In genomic region chr6:119349041-119349340, GRCh38 we compare ENCODE assay signal across 9 cellular contexts. TPM values are rescaled to one million over a fixed set of nuclear protein-coding genes. Genes with fewer than 3 reads are reported as not detected.
DNase-seq lines count a peak whose midpoint lies in the region; ATAC-seq, FAIRE-seq and TF ChIP-seq lines count a peak whose summit lies in the region.
"Had no signal": no experiment of that assay in that cellular context is flagged by ENCODE, and none has a peak within 500 bp of the region (broad histone marks: within the 10 kb centered on the region; RNA-seq: fewer than 3 reads in every experiment).

No MANE protein-coding gene starts in this region.

- peak overlapping the region; percentile 70 for H3K4me3 Mint-ChIP-seq in activated CD4-positive, alpha-beta T cell treated with anti-CD3 and anti-CD28 coated beads, Interleukin-2, amount 10 ng/mL, durations not matched to agents 7 days and 5 days

- H3K36me3 ChIP-seq in thymus (ENCODE audit: control insufficient read depth, insufficient read depth), result no peaks in the 10 kb centered on the region

- FAIRE-seq in D721Med (lab: Jason Lieb, UNC), result no peak

- H3K4me3 ChIP-seq in astrocyte of the spinal cord (ENCODE audit: low read depth, low read length), result peak overlapping the region; percentile 92
- peak overlapping the region; percentile 89 for H3K4me3 ChIP-seq in thymus (ENCODE audit: low read length)

- H3K9me3 Mint-ChIP-seq in activated CD4-positive, alpha-beta T cell treated with anti-CD3 and anti-CD28 coated beads, Interleukin-2, amount 10 ng/mL, durations not matched to agents 7 days and 5 days, result no peaks in the 10 kb centered on the region

- CTCF ChIA-PET in activated CD4-positive, alpha-beta T cell treated with anti-CD3 and anti-CD28 coated beads, Interleukin-2, amount 10 ng/mL, durations not matched to agents 7 days and 5 days (lab: Charles Lee), result interaction anchor here (2.8 kb wide), 1 partner anchor 15 kb away, joined by 12 read pairs; no protein-coding TSS in a partner anchor

- under 1% methylated on average over 34 of the region's 34 CpGs for WGBS in thymus

- H3K27ac Mint-ChIP-seq in activated CD4-positive, alpha-beta T cell treated with anti-CD3 and anti-CD28 coated beads, Interleukin-2, amount 10 ng/mL, durations not matched to agents 7 days and 5 days, result peak overlapping the region; percentile 89

- no peak for DNase-seq in activated CD4-positive, alpha-beta T cell treated with anti-CD3 and anti-CD28 coated beads, Interleukin-2, amount 10 ng/mL, durations not matched to agents 7 days and 5 days
- DNase-seq in activated CD4-positive, alpha-beta T cell treated with anti-CD3 and anti-CD28 coated beads, Interleukin-2, amount 50 U/mL, for 1 hour, result no peak
- DNase-seq in astrocyte of the spinal cord (ENCODE audit: low read depth, low spot score) (no peak), left kidney (ENCODE audit: low read depth, low spot score) (peak; percentile 79), NCI-H774 (lab: John Stamatoyannopoulos, UW) (no peak), D721Med (ENCODE audit: insufficient read length, low spot score) (no peak)

- no peaks in the 10 kb centered on the region for H3K27me3 Mint-ChIP-seq in activated CD4-positive, alpha-beta T cell treated with anti-CD3 and anti-CD28 coated beads, Interleukin-2, amount 10 ng/mL, durations not matched to agents 7 days and 5 days

- peak; percentile 2 for ATAC-seq in HG03175 (IDR thresholded peaks at IDR 0.05; ENCODE audit: unreplicated experiment)

- TF ChIP-seq CTCF in astrocyte of the spinal cord (IDR thresholded peaks at IDR 0.05; ENCODE audit: low read depth, low read length) (no peak), D721Med (IDR thresholded peaks at IDR 0.05; ENCODE audit: insufficient read depth, missing control alignments) (no peak)

- POLR2A ChIA-PET in activated CD4-positive, alpha-beta T cell treated with anti-CD3 and anti-CD28 coated beads, Interleukin-2, amount 10 ng/mL, durations not matched to agents 7 days and 5 days (lab: Charles Lee), result no interaction called here

- H3K4me1 Mint-ChIP-seq in activated CD4-positive, alpha-beta T cell treated with anti-CD3 and anti-CD28 coated beads, Interleukin-2, amount 10 ng/mL, durations not matched to agents 7 days and 5 days, result peaks cover 50% of the 10 kb centered on the region

- H3K4me1 ChIP-seq in thymus (ENCODE audit: control insufficient read depth, insufficient read depth, low read length), result peaks cover 11% of the 10 kb centered on the region

- H3K9me3 ChIP-seq in thymus (ENCODE audit: control insufficient read depth), result no peaks in the 10 kb centered on the region

- in situ Hi-C loops in astrocyte of the spinal cord (cut with HindIII; ENCODE audit: low sequenced_read_pairs), result no loop called here

- H3K27me3 ChIP-seq in thymus (ENCODE audit: control insufficient read depth, insufficient read depth), result no peaks in the 10 kb centered on the region

- H3K36me3 Mint-ChIP-seq in activated CD4-positive, alpha-beta T cell treated with anti-CD3 and anti-CD28 coated beads, Interleukin-2, amount 10 ng/mL, durations not matched to agents 7 days and 5 days (ENCODE audit: low read depth), result peaks cover 11% of the 10 kb centered on the region

- peak overlapping the region; percentile 40 for H3K27ac ChIP-seq in thymus (ENCODE audit: low read depth)
- H3K27ac ChIP-seq: epithelial cell of prostate had no signal

RNA-seq across cellular contexts. Expression of gene MAN1A1, which starts 0.6 kb away (rescaled TPM):
- total RNA-seq in activated CD4-positive, alpha-beta T cell treated with anti-CD3 and anti-CD28 coated beads, Interleukin-2, amount 10 ng/mL, durations not matched to agents 7 days and 5 days, result 10 to 100 TPM; 10.5 to 10.6 TPM
- polyA plus RNA-seq in thymus, result 23.6 TPM
